In the genomic region with DNA sequence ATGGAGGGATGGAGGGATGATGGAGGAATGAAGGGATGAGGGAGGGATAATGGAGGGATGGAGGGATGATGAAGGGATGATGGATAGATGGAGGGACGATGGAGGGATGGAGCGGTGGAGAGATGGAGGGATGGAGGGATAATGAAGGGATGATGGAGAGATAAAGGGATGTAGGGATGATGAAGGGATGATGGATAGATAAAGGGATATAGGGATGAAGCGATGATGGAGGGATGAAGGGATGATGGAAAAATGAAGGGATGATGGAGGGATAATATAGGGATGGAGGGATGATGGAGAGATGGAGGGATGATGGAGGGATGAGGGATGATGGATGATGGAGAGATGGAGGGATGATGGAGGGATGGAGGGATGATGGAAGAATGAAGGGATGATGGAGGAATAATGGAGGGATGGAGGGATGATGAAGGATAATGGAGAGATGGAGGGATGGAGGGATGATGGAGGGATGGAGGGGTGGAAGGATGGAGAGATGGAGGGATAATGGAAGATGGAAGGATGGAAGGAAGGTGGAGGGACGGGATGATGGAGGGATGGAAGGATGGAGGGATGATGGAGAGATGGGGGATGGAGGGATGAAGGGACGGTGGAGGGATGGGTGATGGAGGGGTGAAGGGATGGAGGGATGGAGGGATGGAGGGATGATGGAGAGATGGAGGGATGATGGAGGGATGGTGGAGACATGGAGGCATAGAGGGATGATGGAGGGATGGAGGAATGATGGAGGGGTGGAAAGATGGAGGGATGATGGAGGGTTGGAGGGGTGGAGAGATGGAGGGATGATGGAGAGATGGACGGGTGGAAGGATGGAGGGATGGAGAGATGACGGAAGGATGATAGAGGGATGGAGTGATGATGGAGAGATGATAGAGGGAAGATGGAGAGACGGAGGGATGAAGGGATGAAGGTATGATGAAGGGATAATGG, we compare ENCODE assay signal across 21 cellular contexts.
DNase-seq lines count a peak whose midpoint lies in the region; ATAC-seq, FAIRE-seq and TF ChIP-seq lines count a peak whose summit lies in the region.
"Had no signal": no experiment of that assay in that cellular context is flagged by ENCODE, and none has a peak within 500 bp of the region (broad histone marks: within the 10 kb centered on the region; RNA-seq: fewer than 3 reads in every experiment).

No MANE protein-coding gene starts in this region.

- no peak for ATAC-seq in activated T-cell treated with anti-CD3 and anti-CD28 coated beads, Interleukin-2, amount 50 U/mL, for 72 hours (replicated peaks in 1 of 2)
- no peak for ATAC-seq in T-helper 17 cell
- ATAC-seq: GM12878 had no signal

- no peak overlapping the region for H3K4me3 Mint-ChIP-seq in activated T-cell treated with anti-CD3 and anti-CD28 coated beads, Interleukin-2, amount 50 U/mL, for 72 hours
- no peak overlapping the region for H3K4me3 Mint-ChIP-seq in T-helper 17 cell
- H3K4me3 Mint-ChIP-seq: B cell; CD4-positive, alpha-beta T cell; CD8-positive, alpha-beta memory T cell had no signal

- WGBS in H1 (ENCODE audit: extremely low coverage in 1 of 2, insufficient coverage in 1 of 2, insufficient read length in 1 of 2, insufficient replicate concordance in 2 of 2, low coverage in 1 of 2, low lambda C conversion rate in 2 of 2, missing lambda C conversion rate in 1 of 2), 2 experiments = 82 to 99% methylated on average over 8 of the region's 8 CpGs

- peaks cover 0 to 4% (median 3%) of the 10 kb centered on the region in 4 experiments; a peak in 2 of 7 replicates for H3K4me1 ChIP-seq in H1 (replicated peaks in 1 of 4; ENCODE audit: control insufficient read depth in 3 of 4, insufficient read depth in 4 of 4, low read length in 3 of 4)
- H3K4me1 ChIP-seq in ascending aorta = no peaks in the 10 kb centered on the region

- FAIRE-seq in H1 (lab: Jason Lieb, UNC) = no peak
- FAIRE-seq: D721Med, GM12878, GM18507 had no signal

- H3K79me2 ChIP-seq in H1 (ENCODE audit: control insufficient read depth in 1 of 2, insufficient read depth in 2 of 2, low read length in 2 of 2) = no peaks in the 10 kb centered on the region

- H2BK120ac ChIP-seq in H1 (replicated peaks; ENCODE audit: low read depth, low read length) = no peak overlapping the region

- no peak overlapping the region for H4K5ac ChIP-seq in H1 (ENCODE audit: insufficient read length, low read depth, low read length)

- CTCF ChIA-PET in H1 (lab: Charles Lee; ENCODE audit: partially characterized antibody) = no interaction called here

- H3K9me3 ChIP-seq in T-helper 17 cell (ENCODE audit: control insufficient read depth, low read length, poor library complexity, severe bottlenecking) (no peaks in the 10 kb centered on the region), H1 (ENCODE audit: insufficient read depth in 2 of 2, low read depth in 1 of 2, low read length in 1 of 2) (no peaks in the 10 kb centered on the region), ascending aorta (no peaks in the 10 kb centered on the region)
- H3K9me3 ChIP-seq: BLaER1 had no signal

- no peaks in the 10 kb centered on the region for H3K36me3 Mint-ChIP-seq in activated T-cell treated with anti-CD3 and anti-CD28 coated beads, Interleukin-2, amount 50 U/mL, for 72 hours (ENCODE audit: insufficient read depth in 2 of 2)
- H3K36me3 Mint-ChIP-seq in T-helper 17 cell (ENCODE audit: low read depth) = no peaks in the 10 kb centered on the region
- H3K36me3 Mint-ChIP-seq: CD8-positive, alpha-beta memory T cell had no signal

- no peak for TF ChIP-seq EP300 in H1 (IDR thresholded peaks at IDR 0.05; ENCODE audit: borderline replicate concordance in 1 of 2, low read depth in 2 of 2, low read length in 2 of 2)

- H3K23me2 ChIP-seq in H1 (ENCODE audit: low read depth, low read length) = peaks cover 20% of the 10 kb centered on the region; the same call in 1 of the 2 replicates

- peak overlapping the region; percentile 23 for H3K27ac Mint-ChIP-seq in activated T-cell treated with anti-CD3 and anti-CD28 coated beads, Interleukin-2, amount 50 U/mL, for 72 hours
- peak overlapping the region; percentile 1 for H3K27ac Mint-ChIP-seq in T-helper 17 cell
- H3K27ac Mint-ChIP-seq: B cell; CD4-positive, alpha-beta T cell; CD8-positive, alpha-beta memory T cell had no signal

- H3K9me3 Mint-ChIP-seq in activated T-cell treated with anti-CD3 and anti-CD28 coated beads, Interleukin-2, amount 50 U/mL, for 72 hours = peaks cover 0 to 3% of the 10 kb centered on the region in 2 donors
- H3K9me3 Mint-ChIP-seq: CD4-positive, alpha-beta T cell; CD8-positive, alpha-beta memory T cell had no signal

- intact Hi-C loops in ascending aorta (cut with DNase I) = no loop called here

- no peak overlapping the region for H2BK5ac ChIP-seq in H1 (ENCODE audit: low read depth, low read length)

- H3K14ac ChIP-seq in H1 (ENCODE audit: insufficient read length) = no peak overlapping the region

- no peak overlapping the region for H2AFZ ChIP-seq in H1 (ENCODE audit: low read length)

- no peak for TF ChIP-seq POLR2A in H1 (IDR thresholded peaks at IDR 0.05; ENCODE audit: control extremely low read depth in 1 of 2, low read depth in 2 of 2, low read length in 2 of 2)

- no peak overlapping the region for H3K56ac ChIP-seq in H1 (replicated peaks; ENCODE audit: insufficient read length, low read depth, low read length)

- no peak overlapping the region for H2BK12ac ChIP-seq in H1 (ENCODE audit: low read depth, low read length)

- H4K20me1 ChIP-seq in H1 (replicated peaks in 1 of 2; ENCODE audit: control insufficient read depth in 1 of 2, insufficient read depth in 2 of 2, low read length in 2 of 2) = peaks cover 0 to 2% of the 10 kb centered on the region in 2 experiments
- H4K20me1 ChIP-seq: BLaER1 had no signal

- no peak overlapping the region for H4K91ac ChIP-seq in H1 (replicated peaks; ENCODE audit: insufficient read length, low read length)

- H3K4ac ChIP-seq in H1 (replicated peaks; ENCODE audit: insufficient read length, low read depth, low read length) = no peak overlapping the region

- H3K79me1 ChIP-seq in H1 (ENCODE audit: low read depth, low read length) = no peaks in the 10 kb centered on the region

- no peak overlapping the region for H4K8ac ChIP-seq in H1 (ENCODE audit: extremely low read depth, insufficient read depth, low read length)

- H2BK15ac ChIP-seq in H1 (ENCODE audit: low read length) = no peak overlapping the region

- no peak overlapping the region for H3K23ac ChIP-seq in H1 (ENCODE audit: insufficient read length)

- no peak overlapping the region for H3K4me3 ChIP-seq in H1 (ENCODE audit: extremely low read depth in 1 of 4, insufficient read depth in 2 of 4, low read depth in 3 of 4, low read length in 4 of 4)
- no peak overlapping the region for H3K4me3 ChIP-seq in ascending aorta
- H3K4me3 ChIP-seq: BLaER1, GM12878 had no signal

- POLR2A ChIA-PET in H1 (lab: Charles Lee; ENCODE audit: partially characterized antibody) = no interaction called here

- H3K27me3 Mint-ChIP-seq in activated T-cell treated with anti-CD3 and anti-CD28 coated beads, Interleukin-2, amount 50 U/mL, for 72 hours (ENCODE audit: low read depth) = peaks cover 28% of the 10 kb centered on the region
- H3K27me3 Mint-ChIP-seq in T-helper 17 cell = peaks cover 12% of the 10 kb centered on the region

- H2BK20ac ChIP-seq in H1 (ENCODE audit: low read length) = no peak overlapping the region

- no peaks in the 10 kb centered on the region; a peak in 1 of 7 replicates for H3K27me3 ChIP-seq in H1 (replicated peaks in 1 of 4; ENCODE audit: control insufficient read depth in 3 of 4, extremely low read depth in 1 of 4, insufficient read depth in 3 of 4, low read length in 3 of 4)
- no peaks in the 10 kb centered on the region for H3K27me3 ChIP-seq in ascending aorta
- H3K27me3 ChIP-seq: BLaER1 had no signal

- DNase-seq in activated T-cell treated with anti-CD3 and anti-CD28 coated beads, Interleukin-2, amount 50 U/mL, for 72 hours = no peak
- DNase-seq in activated T-cell treated with anti-CD3 and anti-CD28 coated beads, Interleukin-2, amount 50 U/mL, for 1 hour = no peak
- no peak for DNase-seq in T-helper 17 cell
- no peak for DNase-seq in H1 (ENCODE audit: low read depth in 1 of 2, low spot score in 2 of 2)
- DNase-seq in ascending aorta (ENCODE audit: low spot score in 2 of 2) = no peak
- no peak for DNase-seq in AG08396 (ENCODE audit: low spot score)
- DNase-seq: DMS 273 treated with DMSO at 0.1 percent for 48 hours, DMS79, EL, GDM1, GOT3, H7, HCEC 1CT had no signal

- no peak overlapping the region for H3K9ac ChIP-seq in H1 (replicated peaks in 1 of 4; ENCODE audit: extremely low read depth in 1 of 4, low read depth in 3 of 4, low read length in 3 of 4)
- H3K9ac ChIP-seq: BLaER1 had no signal

- H2AK5ac ChIP-seq in H1 (ENCODE audit: low read depth, low read length) = peak overlapping the region; percentile 75; the same call in 1 of the 2 replicates

- no peak overlapping the region for H3K4me2 ChIP-seq in H1 (ENCODE audit: insufficient read depth in 1 of 2, low read depth in 2 of 2, low read length in 2 of 2)
- H3K4me2 ChIP-seq: BLaER1 had no signal

- TF ChIP-seq CTCF in H1 (IDR thresholded peaks at IDR 0.05; ENCODE audit: control extremely low read depth in 1 of 3, insufficient read depth in 1 of 3, low read depth in 1 of 3, low read length in 3 of 3) = no peak
- no peak for TF ChIP-seq CTCF in ascending aorta (IDR thresholded peaks at IDR 0.05)

- no peak for TF ChIP-seq RAD21 in H1 (IDR thresholded peaks at IDR 0.05 in 1 of 2, conservative IDR thresholded peaks at IDR 0.05 in 1 of 2; ENCODE audit: low read depth in 2 of 2, low read length in 2 of 2)

- no peaks in the 10 kb centered on the region for H3K4me1 Mint-ChIP-seq in activated T-cell treated with anti-CD3 and anti-CD28 coated beads, Interleukin-2, amount 50 U/mL, for 72 hours (ENCODE audit: low read depth)
- no peaks in the 10 kb centered on the region for H3K4me1 Mint-ChIP-seq in T-helper 17 cell
- H3K4me1 Mint-ChIP-seq: B cell; CD8-positive, alpha-beta memory T cell had no signal

- no peak overlapping the region for H3K27ac ChIP-seq in H1 (ENCODE audit: low read depth, low read length)
- H3K27ac ChIP-seq in ascending aorta = no peak overlapping the region
- H3K27ac ChIP-seq: BLaER1, C4-2B had no signal

- H3K36me3 ChIP-seq in H1 (ENCODE audit: control insufficient read depth in 2 of 4, insufficient read depth in 4 of 4, low read length in 3 of 4) (no peaks in the 10 kb centered on the region), ascending aorta (no peaks in the 10 kb centered on the region)
- H3K36me3 ChIP-seq: BLaER1 had no signal

- H3K18ac ChIP-seq in H1 (ENCODE audit: extremely low read depth, low read length) = no peak overlapping the region

TF ChIP-seq in H1, 55 proteins besides CTCF, POLR2A, EP300 and RAD21 (continues in another document):
- no peak for TF ChIP-seq JUND (IDR thresholded peaks at IDR 0.05; ENCODE audit: low read length)
- TF ChIP-seq HDAC2 (IDR thresholded peaks at IDR 0.05; ENCODE audit: borderline replicate concordance in 1 of 2, low read depth in 2 of 2, low read length in 2 of 2) = no peak
- no peak for TF ChIP-seq SP4 (IDR thresholded peaks at IDR 0.05; ENCODE audit: low read length)
- no peak for TF ChIP-seq TBP (IDR thresholded peaks at IDR 0.05; ENCODE audit: low read depth, low read length)
- TF ChIP-seq RFX5 (IDR thresholded peaks at IDR 0.05; ENCODE audit: borderline replicate concordance, low read depth, low read length) = no peak
- TF ChIP-seq ZNF274 (IDR thresholded peaks at IDR 0.05; ENCODE audit: borderline replicate concordance, extremely low read depth, low read length) = no peak
